In the genomic region with DNA sequence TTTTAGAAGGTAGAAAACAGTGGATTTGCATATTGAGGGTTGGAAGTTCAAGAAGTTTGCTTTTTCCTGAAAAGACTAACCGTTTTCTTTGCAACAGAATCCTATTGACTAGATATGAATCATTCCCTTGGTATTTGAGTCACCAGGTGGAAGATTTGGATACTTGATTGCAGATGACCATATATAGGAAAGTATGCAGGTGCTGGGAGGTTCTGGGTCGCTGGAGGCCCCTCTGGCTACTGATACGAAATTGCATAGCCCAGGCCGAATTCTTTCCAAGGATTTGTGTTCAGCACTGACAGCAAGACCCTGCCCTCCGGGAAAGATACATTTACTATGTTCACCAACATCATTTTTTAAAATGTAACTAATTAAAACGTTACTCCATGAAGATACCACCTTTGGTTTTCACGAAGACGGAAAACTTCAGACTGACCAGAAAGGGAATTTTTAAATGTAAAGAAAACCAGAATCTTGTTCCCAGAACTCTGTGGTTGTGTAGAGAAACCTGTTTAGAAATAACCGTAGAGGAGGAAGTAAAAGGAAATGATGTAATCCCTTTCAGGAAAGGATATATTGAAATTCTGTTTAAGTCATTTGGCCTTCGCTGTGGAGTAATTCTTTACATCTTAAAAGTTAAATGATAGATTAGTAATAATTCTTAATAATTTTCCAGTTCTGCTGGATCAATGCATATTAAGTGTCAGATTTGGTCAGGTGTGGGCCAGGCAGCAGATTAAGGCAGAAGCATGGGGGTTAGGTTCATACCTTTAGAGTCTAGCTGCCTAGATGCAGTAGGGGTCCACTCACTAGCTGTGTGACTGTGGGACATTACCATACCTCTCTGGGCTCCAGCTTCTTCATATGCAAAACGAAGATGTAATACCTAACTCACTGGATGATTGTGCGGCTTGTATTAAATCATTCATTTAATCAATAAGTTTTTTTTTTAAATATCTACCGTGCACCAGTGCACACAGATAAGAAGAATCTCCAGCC, we compare ENCODE assay signal across 8 cellular contexts. TPM values are rescaled to one million over a fixed set of nuclear protein-coding genes. Genes with fewer than 3 reads are reported as not detected.
DNase-seq lines count a peak whose midpoint lies in the region; ATAC-seq and TF ChIP-seq lines count a peak whose summit lies in the region.

No MANE protein-coding gene starts in this region.

- H3K4me3 ChIP-seq in hepatocyte (peak overlapping the region; percentile 37), gastrocnemius medialis (peak overlapping the region; percentile 50 to 78 (median 56)), WERI-Rb-1 (ENCODE audit: low read depth, low read length) (no peak overlapping the region)

- H3K79me2 ChIP-seq in hepatocyte = peaks cover 33% of the 10 kb centered on the region

- peak overlapping the region; percentile 99 for H3K27ac ChIP-seq in hepatocyte
- peak overlapping the region; percentile 59 to 82 (median 78) for H3K27ac ChIP-seq in gastrocnemius medialis
- no peak overlapping the region for H3K27ac ChIP-seq in WERI-Rb-1

- H3K9me3 ChIP-seq in hepatocyte (ENCODE audit: low read depth) (no peaks in the 10 kb centered on the region), gastrocnemius medialis (no peaks in the 10 kb centered on the region), WERI-Rb-1 (ENCODE audit: severe bottlenecking) (no peaks in the 10 kb centered on the region)

- ATAC-seq in SK-N-SH treated with all-trans-retinoic acid at 6 μM for 48 hours (peak; percentile 30), gastrocnemius medialis (no peak)
- ATAC-seq in activated CD4-positive, CD25-positive, alpha-beta regulatory T cell treated with anti-CD3 and anti-CD28 coated beads, Interleukin-2, amount 50 U/mL, for 24 hours = no peak

- H3K4me2 ChIP-seq in hepatocyte = peak overlapping the region; percentile 72

- H3K4me1 ChIP-seq in hepatocyte (ENCODE audit: insufficient read depth) (peaks cover 27% of the 10 kb centered on the region), gastrocnemius medialis (no peaks in the 10 kb centered on the region)

- in situ Hi-C loops in gastrocnemius medialis (cut with MboI; ENCODE audit: low sequenced_read_pairs in 4 of 4) = no loop called here

- TF ChIP-seq CTCF in hepatocyte (IDR thresholded peaks at IDR 0.05; ENCODE audit: poor library complexity) = no peak
- no peak for TF ChIP-seq CTCF in gastrocnemius medialis (IDR thresholded peaks at IDR 0.05 in 4 of 5, conservative IDR thresholded peaks at IDR 0.05 in 1 of 5)
- TF ChIP-seq CTCF in WERI-Rb-1 (IDR thresholded peaks at IDR 0.05; ENCODE audit: low read depth, low read length) = no peak

- WGBS in hepatocyte (ENCODE audit: low lambda C conversion rate, missing lambda C conversion rate) = 41% methylated on average over 13 of the region's 13 CpGs

- no peaks in the 10 kb centered on the region for H3K9me2 ChIP-seq in hepatocyte (replicated peaks; ENCODE audit: insufficient read depth)

- H3K27me3 ChIP-seq in hepatocyte = no peaks in the 10 kb centered on the region
- H3K27me3 ChIP-seq in gastrocnemius medialis = peaks cover 0 to 10% (median 5%) of the 10 kb centered on the region in 3 donors
- H3K27me3 ChIP-seq in WERI-Rb-1 (ENCODE audit: insufficient read depth, low read depth, severe bottlenecking) = no peaks in the 10 kb centered on the region

- H3K36me3 ChIP-seq in hepatocyte (replicated peaks; ENCODE audit: insufficient read depth, low read depth) (no peaks in the 10 kb centered on the region), gastrocnemius medialis (no peaks in the 10 kb centered on the region), WERI-Rb-1 (no peaks in the 10 kb centered on the region)

- intact Hi-C loops in gastrocnemius medialis (cut with DNase I; ENCODE audit: low total_unique reads) = no loop called here

- H4K20me1 ChIP-seq in hepatocyte (ENCODE audit: insufficient read depth, poor library complexity, severe bottlenecking) = no peaks in the 10 kb centered on the region

- no peak overlapping the region for H2AFZ ChIP-seq in hepatocyte

- DNase-seq in NCI-H2029 (lab: John Stamatoyannopoulos, UW) (peak; percentile 17), NCI-H2029 treated with DMSO at 0.1 percent for 48 hours (lab: John Stamatoyannopoulos, UW) (no peak), hepatocyte (ENCODE audit: low spot score) (peak; percentile 79), gastrocnemius medialis (no peak), WERI-Rb-1 (no peak), globus pallidus (ENCODE audit: low spot score) (no peak)

- no peak for TF ChIP-seq POLR2A in gastrocnemius medialis (IDR thresholded peaks at IDR 0.05)

TF ChIP-seq in SK-N-SH treated with all-trans-retinoic acid at 6 μM for 48 hours, 23 proteins besides CTCF, POLR2A, EP300 and RAD21 (continues in another document):
- TF ChIP-seq OSR1 (CRISPR knock-in tag; IDR thresholded peaks at IDR 0.05) = no peak
- TF ChIP-seq ARNTL (CRISPR knock-in tag; IDR thresholded peaks at IDR 0.05; ENCODE audit: borderline replicate concordance, low read depth) = no peak
- no peak for TF ChIP-seq ZNF70 (CRISPR knock-in tag; IDR thresholded peaks at IDR 0.05)
- TF ChIP-seq, protein P1, sequence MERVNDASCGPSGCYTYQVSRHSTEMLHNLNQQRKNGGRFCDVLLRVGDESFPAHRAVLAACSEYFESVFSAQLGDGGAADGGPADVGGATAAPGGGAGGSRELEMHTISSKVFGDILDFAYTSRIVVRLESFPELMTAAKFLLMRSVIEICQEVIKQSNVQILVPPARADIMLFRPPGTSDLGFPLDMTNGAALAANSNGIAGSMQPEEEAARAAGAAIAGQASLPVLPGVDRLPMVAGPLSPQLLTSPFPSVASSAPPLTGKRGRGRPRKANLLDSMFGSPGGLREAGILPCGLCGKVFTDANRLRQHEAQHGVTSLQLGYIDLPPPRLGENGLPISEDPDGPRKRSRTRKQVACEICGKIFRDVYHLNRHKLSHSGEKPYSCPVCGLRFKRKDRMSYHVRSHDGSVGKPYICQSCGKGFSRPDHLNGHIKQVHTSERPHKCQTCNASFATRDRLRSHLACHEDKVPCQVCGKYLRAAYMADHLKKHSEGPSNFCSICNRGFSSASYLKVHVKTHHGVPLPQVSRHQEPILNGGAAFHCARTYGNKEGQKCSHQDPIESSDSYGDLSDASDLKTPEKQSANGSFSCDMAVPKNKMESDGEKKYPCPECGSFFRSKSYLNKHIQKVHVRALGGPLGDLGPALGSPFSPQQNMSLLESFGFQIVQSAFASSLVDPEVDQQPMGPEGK (CRISPR knock-in tag; IDR thresholded peaks at IDR 0.05; ENCODE audit: borderline replicate concordance) = no peak
- no peak for TF ChIP-seq ESRRG (CRISPR knock-in tag; IDR thresholded peaks at IDR 0.05)
- TF ChIP-seq, protein P2, sequence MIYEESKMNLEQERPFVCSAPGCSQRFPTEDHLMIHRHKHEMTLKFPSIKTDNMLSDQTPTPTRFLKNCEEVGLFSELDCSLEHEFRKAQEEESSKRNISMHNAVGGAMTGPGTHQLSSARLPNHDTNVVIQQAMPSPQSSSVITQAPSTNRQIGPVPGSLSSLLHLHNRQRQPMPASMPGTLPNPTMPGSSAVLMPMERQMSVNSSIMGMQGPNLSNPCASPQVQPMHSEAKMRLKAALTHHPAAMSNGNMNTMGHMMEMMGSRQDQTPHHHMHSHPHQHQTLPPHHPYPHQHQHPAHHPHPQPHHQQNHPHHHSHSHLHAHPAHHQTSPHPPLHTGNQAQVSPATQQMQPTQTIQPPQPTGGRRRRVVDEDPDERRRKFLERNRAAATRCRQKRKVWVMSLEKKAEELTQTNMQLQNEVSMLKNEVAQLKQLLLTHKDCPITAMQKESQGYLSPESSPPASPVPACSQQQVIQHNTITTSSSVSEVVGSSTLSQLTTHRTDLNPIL (CRISPR knock-in tag; IDR thresholded peaks at IDR 0.05; ENCODE audit: low read depth) = no peak
- TF ChIP-seq, protein P3, sequence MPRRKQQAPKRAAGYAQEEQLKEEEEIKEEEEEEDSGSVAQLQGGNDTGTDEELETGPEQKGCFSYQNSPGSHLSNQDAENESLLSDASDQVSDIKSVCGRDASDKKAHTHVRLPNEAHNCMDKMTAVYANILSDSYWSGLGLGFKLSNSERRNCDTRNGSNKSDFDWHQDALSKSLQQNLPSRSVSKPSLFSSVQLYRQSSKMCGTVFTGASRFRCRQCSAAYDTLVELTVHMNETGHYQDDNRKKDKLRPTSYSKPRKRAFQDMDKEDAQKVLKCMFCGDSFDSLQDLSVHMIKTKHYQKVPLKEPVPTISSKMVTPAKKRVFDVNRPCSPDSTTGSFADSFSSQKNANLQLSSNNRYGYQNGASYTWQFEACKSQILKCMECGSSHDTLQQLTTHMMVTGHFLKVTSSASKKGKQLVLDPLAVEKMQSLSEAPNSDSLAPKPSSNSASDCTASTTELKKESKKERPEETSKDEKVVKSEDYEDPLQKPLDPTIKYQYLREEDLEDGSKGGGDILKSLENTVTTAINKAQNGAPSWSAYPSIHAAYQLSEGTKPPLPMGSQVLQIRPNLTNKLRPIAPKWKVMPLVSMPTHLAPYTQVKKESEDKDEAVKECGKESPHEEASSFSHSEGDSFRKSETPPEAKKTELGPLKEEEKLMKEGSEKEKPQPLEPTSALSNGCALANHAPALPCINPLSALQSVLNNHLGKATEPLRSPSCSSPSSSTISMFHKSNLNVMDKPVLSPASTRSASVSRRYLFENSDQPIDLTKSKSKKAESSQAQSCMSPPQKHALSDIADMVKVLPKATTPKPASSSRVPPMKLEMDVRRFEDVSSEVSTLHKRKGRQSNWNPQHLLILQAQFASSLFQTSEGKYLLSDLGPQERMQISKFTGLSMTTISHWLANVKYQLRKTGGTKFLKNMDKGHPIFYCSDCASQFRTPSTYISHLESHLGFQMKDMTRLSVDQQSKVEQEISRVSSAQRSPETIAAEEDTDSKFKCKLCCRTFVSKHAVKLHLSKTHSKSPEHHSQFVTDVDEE (CRISPR knock-in tag; IDR thresholded peaks at IDR 0.05) = no peak
- TF ChIP-seq ZFP30 (CRISPR knock-in tag; IDR thresholded peaks at IDR 0.05) = no peak
- TF ChIP-seq TCF4 (CRISPR knock-in tag; IDR thresholded peaks at IDR 0.05; ENCODE audit: borderline replicate concordance) = no peak
- TF ChIP-seq ISL1 (CRISPR knock-in tag; IDR thresholded peaks at IDR 0.05) = no peak
- no peak for TF ChIP-seq TOX (CRISPR knock-in tag; IDR thresholded peaks at IDR 0.05; ENCODE audit: borderline replicate concordance)
- TF ChIP-seq ZFP3 (CRISPR knock-in tag; IDR thresholded peaks at IDR 0.05) = no peak
- no peak for TF ChIP-seq ZNF565 (CRISPR knock-in tag; conservative IDR thresholded peaks at IDR 0.05; ENCODE audit: low read depth)
- no peak for TF ChIP-seq RARB (CRISPR knock-in tag; IDR thresholded peaks at IDR 0.05)
- no peak for TF ChIP-seq PPARA (CRISPR knock-in tag; IDR thresholded peaks at IDR 0.05; ENCODE audit: borderline replicate concordance)
- TF ChIP-seq ZNF8 (CRISPR knock-in tag; IDR thresholded peaks at IDR 0.05) = no peak
- TF ChIP-seq SNAI2 (CRISPR knock-in tag; IDR thresholded peaks at IDR 0.05) = no peak
- TF ChIP-seq ZC3H10 (CRISPR knock-in tag; IDR thresholded peaks at IDR 0.05) = no peak

RNA-seq across cellular contexts. Expression of a gene that starts 1.1 kb away (rescaled TPM):
- total RNA-seq in hepatocyte (194 and 218 TPM in 2 replicates), gastrocnemius medialis (10 to 100 TPM; 15.4 to 22.8 (median 17.7) TPM)
- polyA plus RNA-seq in hepatocyte = 198 and 201 TPM in 2 replicates

Comparison
In these comparisons a context has a peak if more than half of its experiments do, and no peak if none do; other contexts are left out.
1. DNase-seq: peak in NCI-H2029 (single experiment) and hepatocyte (single experiment); none in NCI-H2029 treated with DMSO at 0.1 percent for 48 hours (single experiment), gastrocnemius medialis (0 of 2), WERI-Rb-1 (single experiment) and globus pallidus (single experiment).